ENCODE assay signal across 1 cellular context in the genomic region with DNA sequence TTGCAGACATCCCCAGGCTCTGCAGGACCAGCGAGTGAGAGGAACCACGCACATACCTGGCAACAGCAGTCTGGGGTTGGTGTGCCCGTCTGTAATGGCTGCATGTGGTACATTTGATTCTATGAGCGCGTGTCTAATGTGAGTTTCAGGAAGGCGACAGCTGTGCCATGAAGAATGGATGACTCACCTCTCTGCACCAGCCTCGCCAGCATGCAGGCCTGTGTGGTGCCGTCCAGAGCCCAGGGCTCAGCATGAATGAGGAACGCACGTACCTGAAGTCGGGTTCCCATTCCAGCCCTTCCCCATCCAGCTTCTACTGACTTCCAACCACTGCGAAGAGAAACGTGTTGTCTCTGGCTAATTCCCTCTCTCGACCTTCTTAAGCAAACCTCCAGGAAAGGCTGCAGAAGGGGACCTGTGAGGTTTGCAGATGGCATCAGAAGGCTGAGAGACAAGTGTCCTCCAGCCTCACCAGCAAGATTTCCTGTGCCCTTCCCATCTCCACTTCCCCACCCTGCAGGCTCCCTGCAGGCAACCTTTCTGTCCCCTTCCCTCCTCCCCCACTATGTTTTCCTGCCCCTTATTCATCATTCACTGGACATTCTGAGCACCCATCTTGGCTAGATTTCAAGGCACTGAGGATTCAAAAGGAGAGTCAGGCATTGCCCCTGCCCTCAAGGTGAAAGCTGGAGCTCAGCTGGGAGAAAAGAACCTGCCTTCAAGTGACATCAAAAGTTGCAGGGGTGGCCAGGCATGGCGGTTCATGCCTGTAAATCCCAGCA.
TF ChIP-seq lines count a peak whose summit lies in the region.

No MANE protein-coding gene starts in this region.

TF ChIP-seq in H1, 55 proteins besides CTCF, POLR2A, EP300 and RAD21:
- TF ChIP-seq KDM1A (IDR thresholded peaks at IDR 0.05; ENCODE audit: borderline replicate concordance, low read length) = no peak
- TF ChIP-seq HDAC6 (IDR thresholded peaks at IDR 0.05; ENCODE audit: low read depth, low read length) = no peak
- TF ChIP-seq SP2 (IDR thresholded peaks at IDR 0.05; ENCODE audit: low read length) = no peak
- TF ChIP-seq ZNF274 (IDR thresholded peaks at IDR 0.05; ENCODE audit: borderline replicate concordance, extremely low read depth, low read length) = no peak
- no peak for TF ChIP-seq CBX5 (IDR thresholded peaks at IDR 0.05; ENCODE audit: low read depth, low read length)
- no peak for TF ChIP-seq CHD2 (IDR thresholded peaks at IDR 0.05; ENCODE audit: low read length)
- TF ChIP-seq MAFK (IDR thresholded peaks at IDR 0.05; ENCODE audit: low read depth, low read length) = no peak
- no peak for TF ChIP-seq CEBPB (IDR thresholded peaks at IDR 0.05; ENCODE audit: low read depth, low read length)
- TF ChIP-seq EGR1 (IDR thresholded peaks at IDR 0.05; ENCODE audit: borderline replicate concordance, low read depth, low read length) = no peak
- TF ChIP-seq, protein P1, sequence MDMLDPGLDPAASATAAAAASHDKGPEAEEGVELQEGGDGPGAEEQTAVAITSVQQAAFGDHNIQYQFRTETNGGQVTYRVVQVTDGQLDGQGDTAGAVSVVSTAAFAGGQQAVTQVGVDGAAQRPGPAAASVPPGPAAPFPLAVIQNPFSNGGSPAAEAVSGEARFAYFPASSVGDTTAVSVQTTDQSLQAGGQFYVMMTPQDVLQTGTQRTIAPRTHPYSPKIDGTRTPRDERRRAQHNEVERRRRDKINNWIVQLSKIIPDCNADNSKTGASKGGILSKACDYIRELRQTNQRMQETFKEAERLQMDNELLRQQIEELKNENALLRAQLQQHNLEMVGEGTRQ (IDR thresholded peaks at IDR 0.05; ENCODE audit: low read length) = no peak
- TF ChIP-seq, protein P2, sequence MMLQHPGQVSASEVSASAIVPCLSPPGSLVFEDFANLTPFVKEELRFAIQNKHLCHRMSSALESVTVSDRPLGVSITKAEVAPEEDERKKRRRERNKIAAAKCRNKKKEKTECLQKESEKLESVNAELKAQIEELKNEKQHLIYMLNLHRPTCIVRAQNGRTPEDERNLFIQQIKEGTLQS (IDR thresholded peaks at IDR 0.05; ENCODE audit: insufficient read depth, low read depth, low read length) = no peak
- no peak for TF ChIP-seq EZH2 (IDR thresholded peaks at IDR 0.05; ENCODE audit: low read depth, low read length, severe bottlenecking)
- TF ChIP-seq TEAD4 (IDR thresholded peaks at IDR 0.05; ENCODE audit: low read depth, low read length) = no peak
- no peak for TF ChIP-seq JUN (IDR thresholded peaks at IDR 0.05; ENCODE audit: low read depth, low read length)
- no peak for TF ChIP-seq KDM5A (IDR thresholded peaks at IDR 0.05; ENCODE audit: low read length)
